Comparison of ENCODE assay signal across 1 cellular context in genomic region chr6:53611342-53611741, GRCh38.
TF ChIP-seq lines count a peak whose summit lies in the region.

No MANE protein-coding gene starts in this region.

TF ChIP-seq in IMR-90, 13 proteins besides CTCF, POLR2A, EP300 and RAD21 (continued from another document):
- TF ChIP-seq ELK1 (IDR thresholded peaks at IDR 0.05; ENCODE audit: borderline replicate concordance, low read depth, low read length) (no peak), SMC3 (IDR thresholded peaks at IDR 0.05; ENCODE audit: low read depth, low read length) (no peak), CHD1 (IDR thresholded peaks at IDR 0.05; ENCODE audit: low read depth, low read length) (no peak), MAZ (IDR thresholded peaks at IDR 0.05; ENCODE audit: borderline replicate concordance, low read depth, low read length) (no peak), USF2 (IDR thresholded peaks at IDR 0.05; ENCODE audit: low read depth, low read length) (no peak), MXI1 (IDR thresholded peaks at IDR 0.05; ENCODE audit: borderline replicate concordance, low read depth, low read length) (no peak), NFE2L2 (IDR thresholded peaks at IDR 0.05; ENCODE audit: low read depth, low read length) (no peak), FOS (IDR thresholded peaks at IDR 0.05; ENCODE audit: low read depth, low read length) (no peak), MAFK (IDR thresholded peaks at IDR 0.05; ENCODE audit: low read depth, low read length) (no peak), CEBPB (IDR thresholded peaks at IDR 0.05; ENCODE audit: low read depth, low read length) (no peak), RFX5 (IDR thresholded peaks at IDR 0.05; ENCODE audit: low read depth, low read length) (no peak)
